Comparison of ENCODE assay signal across 36 cellular contexts in genomic region chr11:101907826-101908225, GRCh38. TPM values are rescaled to one million over a fixed set of nuclear protein-coding genes. Genes with fewer than 3 reads are reported as not detected.
"Had no signal": no experiment of that assay in that cellular context is flagged by ENCODE, and none has a peak within 500 bp of the region (broad histone marks: within the 10 kb centered on the region; RNA-seq: fewer than 3 reads in every experiment).

No MANE protein-coding gene starts in this region.

- H3K4me3 ChIP-seq: esophagus muscularis mucosa, heart right ventricle, lower lobe of right lung, mucosa of descending colon, sigmoid colon, smooth muscle cell, tibial artery had no signal

- H3K4me1 ChIP-seq: foreskin keratinocyte, heart right ventricle, lower lobe of right lung, sigmoid colon had no signal

- H3K36me3 ChIP-seq: brain microvascular endothelial cell, esophagus muscularis mucosa, heart right ventricle, lower lobe of right lung, sigmoid colon, tibial artery had no signal

- H3K4me1 Mint-ChIP-seq: activated CD4-positive, alpha-beta T cell treated with anti-CD3 and anti-CD28 coated beads, Interleukin-2, amount 10 ng/mL, durations not matched to agents 24 days and 14 days; activated naive CD4-positive, alpha-beta T cell treated with anti-CD3 and anti-CD28 coated beads, Interleukin-2, amount 10 ng/mL, durations not matched to agents 7 days and 5 days; activated naive CD8-positive, alpha-beta T cell treated with anti-CD3 and anti-CD28 coated beads, Interleukin-2, amount 10 ng/mL, durations not matched to agents 7 days and 5 days; stimulated activated memory B cell treated with anti-CD40 and anti-IgM and Interleukin-4, amounts not matched to agents 10 μg/mL and 1 μg/mL and 100 μg/mL, for 72 hours; stimulated activated naive CD8-positive, alpha-beta T cell treated with anti-CD3 and anti-CD28 coated beads, Interleukin-15, amount 100 ng/mL, for 72 hours had no signal

- H3K9me3 ChIP-seq: esophagus muscularis mucosa, heart right ventricle, lower lobe of right lung, mucosa of descending colon, sigmoid colon, tibial artery had no signal

- H3K4me3 Mint-ChIP-seq: activated CD4-positive, alpha-beta memory T cell treated with anti-CD3 and anti-CD28 coated beads for 36 hours; activated CD4-positive, alpha-beta T cell treated with anti-CD3 and anti-CD28 coated beads, Interleukin-2, amount 10 ng/mL, durations not matched to agents 24 days and 14 days; activated naive CD4-positive, alpha-beta T cell treated with anti-CD3 and anti-CD28 coated beads, Interleukin-2, amount 10 ng/mL, durations not matched to agents 7 days and 5 days; activated naive CD8-positive, alpha-beta T cell treated with anti-CD3 and anti-CD28 coated beads, Interleukin-2, amount 10 ng/mL, durations not matched to agents 7 days and 5 days; activated T-helper 1 cell treated with anti-CD3 and anti-CD28 coated beads, Interleukin-12 subunit alpha, Interleukin-12 subunit beta, Interleukin-2, Interleukin-4 antibody, amounts not matched to agents 30 ng/mL and 10 ng/mL and 1 ng/mL, durations not matched to agents 14 hours and 24 hours and 36 hours; natural killer cell treated with Interleukin-12 subunit alpha and Interleukin-12 subunit beta and Interleukin-15 and Interleukin-18, amount 100 ng/mL, for 72 hours; stimulated activated memory B cell treated with anti-CD40 and anti-IgM and Interleukin-4, amounts not matched to agents 10 μg/mL and 1 μg/mL and 100 μg/mL, for 72 hours; stimulated activated naive CD8-positive, alpha-beta T cell treated with anti-CD3 and anti-CD28 coated beads, Interleukin-15, amount 100 ng/mL, for 72 hours; T-helper 1 cell treated with Interleukin-12 subunit alpha and Interleukin-12 subunit beta and Interleukin-4 antibody, amounts not matched to agents 30 μg/mL and 1 μg/mL, for 36 hours had no signal

- H3K36me3 Mint-ChIP-seq: activated CD4-positive, alpha-beta memory T cell treated with anti-CD3 and anti-CD28 coated beads for 36 hours; activated naive CD4-positive, alpha-beta T cell treated with anti-CD3 and anti-CD28 coated beads, Interleukin-2, amount 10 ng/mL, durations not matched to agents 7 days and 5 days; activated naive CD8-positive, alpha-beta T cell treated with anti-CD3 and anti-CD28 coated beads, Interleukin-2, amount 10 ng/mL, durations not matched to agents 7 days and 5 days; natural killer cell treated with Interleukin-12 subunit alpha and Interleukin-12 subunit beta and Interleukin-15 and Interleukin-18, amount 100 ng/mL, for 72 hours; stimulated activated memory B cell treated with anti-CD40 and anti-IgM and Interleukin-4, amounts not matched to agents 10 μg/mL and 1 μg/mL and 100 μg/mL, for 72 hours had no signal

- H3K27ac ChIP-seq: brain microvascular endothelial cell, esophagus muscularis mucosa, foreskin keratinocyte, heart right ventricle, lower lobe of right lung, sigmoid colon had no signal

- H3K27me3 Mint-ChIP-seq: activated naive CD4-positive, alpha-beta T cell treated with anti-CD3 and anti-CD28 coated beads, Interleukin-2, amount 10 ng/mL, durations not matched to agents 7 days and 5 days had no signal

- H3K27ac Mint-ChIP-seq: activated CD4-positive, alpha-beta memory T cell treated with anti-CD3 and anti-CD28 coated beads for 36 hours; activated CD4-positive, alpha-beta T cell treated with anti-CD3 and anti-CD28 coated beads, Interleukin-2, amount 10 ng/mL, durations not matched to agents 24 days and 14 days; activated naive CD4-positive, alpha-beta T cell treated with anti-CD3 and anti-CD28 coated beads, Interleukin-2, amount 10 ng/mL, durations not matched to agents 7 days and 5 days; activated naive CD8-positive, alpha-beta T cell treated with anti-CD3 and anti-CD28 coated beads, Interleukin-2, amount 10 ng/mL, durations not matched to agents 7 days and 5 days; activated T-helper 1 cell treated with anti-CD3 and anti-CD28 coated beads, Interleukin-12 subunit alpha, Interleukin-12 subunit beta, Interleukin-2, Interleukin-4 antibody, amounts not matched to agents 30 ng/mL and 10 ng/mL and 1 ng/mL, durations not matched to agents 14 hours and 24 hours and 36 hours; natural killer cell treated with Interleukin-12 subunit alpha and Interleukin-12 subunit beta and Interleukin-15 and Interleukin-18, amount 100 ng/mL, for 72 hours; stimulated activated memory B cell treated with anti-CD40 and anti-IgM and Interleukin-4, amounts not matched to agents 10 μg/mL and 1 μg/mL and 100 μg/mL, for 72 hours; stimulated activated naive CD8-positive, alpha-beta T cell treated with anti-CD3 and anti-CD28 coated beads, Interleukin-15, amount 100 ng/mL, for 72 hours; T-helper 1 cell treated with Interleukin-12 subunit alpha and Interleukin-12 subunit beta and Interleukin-4 antibody, amounts not matched to agents 30 μg/mL and 1 μg/mL, for 36 hours had no signal

- H3K4me2 ChIP-seq: smooth muscle cell had no signal

- H3K27me3 ChIP-seq: brain microvascular endothelial cell, esophagus muscularis mucosa, foreskin keratinocyte, sigmoid colon, tibial artery had no signal

- DNase-seq: activated CD4-positive, alpha-beta memory T cell treated with anti-CD3 and anti-CD28 coated beads for 36 hours; activated CD4-positive, alpha-beta T cell treated with anti-CD3 and anti-CD28 coated beads, Interleukin-2, amount 10 ng/mL, durations not matched to agents 24 days and 14 days; activated CD4-positive, CD25-positive, alpha-beta regulatory T cell treated with anti-CD3 and anti-CD28 coated beads, Interleukin-2, amount 50 U/mL, for 72 hours; activated CD8-positive, alpha-beta memory T cell treated with anti-CD3 and anti-CD28 coated beads, Interleukin-2, amount 50 U/mL, for 4 hours; activated effector memory CD4-positive, alpha-beta T cell treated with anti-CD3 and anti-CD28 coated beads, Interleukin-2, amount 50 U/mL, for 16 hours; activated naive CD4-positive, alpha-beta T cell treated with anti-CD3 and anti-CD28 coated beads, Interleukin-2, amount 10 ng/mL, durations not matched to agents 7 days and 5 days; activated naive CD8-positive, alpha-beta T cell treated with anti-CD3 and anti-CD28 coated beads, Interleukin-2, amount 10 ng/mL, durations not matched to agents 7 days and 5 days; activated T-cell treated with anti-CD3 and anti-CD28 coated beads, Interleukin-2, amount 50 U/mL, for 1 hour; amniotic stem cell; brain microvascular endothelial cell; central memory CD4-positive, alpha-beta T cell; dermis blood vessel endothelial cell; effector CD4-positive, alpha-beta T cell; foreskin keratinocyte; heart right ventricle; lower lobe of right lung; mucosa of descending colon; sigmoid colon; stimulated activated CD4-positive, alpha-beta T cell treated with anti-CD3 and anti-CD28 coated beads, Interleukin-1b, Interleukin-23, amount 100 ng/mL, for 48 hours; stimulated activated CD4-positive, alpha-beta T cell treated with anti-CD3 and anti-CD28 coated beads, Interleukin-4, amount 100 ng/mL, for 4 hours; stimulated activated CD8-positive, alpha-beta memory T cell treated with anti-CD3 and anti-CD28 coated beads, Interleukin-4, amount 100 ng/mL, for 48 hours; stimulated activated naive CD8-positive, alpha-beta T cell treated with anti-CD3 and anti-CD28 coated beads, Interleukin-15, amount 100 ng/mL, for 72 hours; SW 1271; T-helper 9 cell; tibial artery had no signal

- H3K9me3 Mint-ChIP-seq: activated CD4-positive, alpha-beta memory T cell treated with anti-CD3 and anti-CD28 coated beads for 36 hours; activated CD4-positive, alpha-beta T cell treated with anti-CD3 and anti-CD28 coated beads, Interleukin-2, amount 10 ng/mL, durations not matched to agents 24 days and 14 days; activated naive CD4-positive, alpha-beta T cell treated with anti-CD3 and anti-CD28 coated beads, Interleukin-2, amount 10 ng/mL, durations not matched to agents 7 days and 5 days; activated naive CD8-positive, alpha-beta T cell treated with anti-CD3 and anti-CD28 coated beads, Interleukin-2, amount 10 ng/mL, durations not matched to agents 7 days and 5 days; activated T-helper 1 cell treated with anti-CD3 and anti-CD28 coated beads, Interleukin-12 subunit alpha, Interleukin-12 subunit beta, Interleukin-2, Interleukin-4 antibody, amounts not matched to agents 30 ng/mL and 10 ng/mL and 1 ng/mL, durations not matched to agents 14 hours and 24 hours and 36 hours; natural killer cell treated with Interleukin-12 subunit alpha and Interleukin-12 subunit beta and Interleukin-15 and Interleukin-18, amount 100 ng/mL, for 72 hours; stimulated activated memory B cell treated with anti-CD40 and anti-IgM and Interleukin-4, amounts not matched to agents 10 μg/mL and 1 μg/mL and 100 μg/mL, for 72 hours; stimulated activated naive CD8-positive, alpha-beta T cell treated with anti-CD3 and anti-CD28 coated beads, Interleukin-15, amount 100 ng/mL, for 72 hours; T-helper 1 cell treated with Interleukin-12 subunit alpha and Interleukin-12 subunit beta and Interleukin-4 antibody, amounts not matched to agents 30 μg/mL and 1 μg/mL, for 36 hours had no signal

RNA-seq across cellular contexts. Expression of gene ANGPTL5, which starts 8.5 kb away (rescaled TPM):
- total RNA-seq: activated CD4-positive, alpha-beta memory T cell treated with anti-CD3 and anti-CD28 coated beads for 36 hours; activated CD4-positive, alpha-beta T cell treated with anti-CD3 and anti-CD28 coated beads, Interleukin-2, amount 10 ng/mL, durations not matched to agents 24 days and 14 days; activated CD8-positive, alpha-beta memory T cell treated with anti-CD3 and anti-CD28 coated beads for 36 hours; activated naive CD8-positive, alpha-beta T cell treated with anti-CD3 and anti-CD28 coated beads, Interleukin-2, amount 10 ng/mL, durations not matched to agents 7 days and 5 days; activated T-helper 1 cell treated with anti-CD3 and anti-CD28 coated beads, Interleukin-12 subunit alpha, Interleukin-12 subunit beta, Interleukin-2, Interleukin-4 antibody, amounts not matched to agents 30 ng/mL and 10 ng/mL and 1 ng/mL, durations not matched to agents 14 hours and 24 hours and 36 hours; astrocyte; dermis blood vessel endothelial cell; foreskin keratinocyte; kidney epithelial cell; myocyte; natural killer cell treated with Interleukin-12 subunit alpha and Interleukin-12 subunit beta and Interleukin-15 and Interleukin-18, amount 100 ng/mL, for 72 hours; smooth muscle cell; ureter had no signal
- polyA plus RNA-seq: foreskin keratinocyte, smooth muscle cell had no signal
